In genomic region chr10:79400567-79401004, GRCh38 we compare ENCODE assay signal across 8 cellular contexts. TPM values are rescaled to one million over a fixed set of nuclear protein-coding genes. Genes with fewer than 3 reads are reported as not detected.
DNase-seq lines count a peak whose midpoint lies in the region; ATAC-seq and TF ChIP-seq lines count a peak whose summit lies in the region.

No MANE protein-coding gene starts in this region.

- H3K36me3 Mint-ChIP-seq in activated CD8-positive, alpha-beta memory T cell treated with anti-CD3 and anti-CD28 coated beads, Interleukin-2, amount 10 ng/mL, durations not matched to agents 7 days and 5 days: no peaks in the 10 kb centered on the region

- H3K4me3 ChIP-seq in esophagus squamous epithelium (no peak overlapping the region), prostate gland (no peak overlapping the region), MG63 (no peak overlapping the region)

- intact Hi-C loops in esophagus squamous epithelium (cut with DNase I) (no loop called here), prostate gland (cut with DNase I) (no loop called here)

- peak; percentile 39 to 60 for DNase-seq in AML-193 (lab: John Stamatoyannopoulos, UW)
- peak; percentile 57 for DNase-seq in M059J (ENCODE audit: low read depth)
- peak; percentile 71 for DNase-seq in activated CD8-positive, alpha-beta memory T cell treated with anti-CD3 and anti-CD28 coated beads, Interleukin-2, amount 10 ng/mL, durations not matched to agents 7 days and 5 days
- no peak for DNase-seq in esophagus squamous epithelium (lab: John Stamatoyannopoulos, UW)
- no peak for DNase-seq in prostate gland (ENCODE audit: low spot score)
- DNase-seq in MG63: no peak

- CTCF ChIA-PET in activated CD8-positive, alpha-beta memory T cell treated with anti-CD3 and anti-CD28 coated beads, Interleukin-2, amount 10 ng/mL, durations not matched to agents 7 days and 5 days (lab: Charles Lee): interaction anchor here (0.7 to 1.4 kb wide), 9 partner anchors 9 to 663 kb away, joined by 3 to 5 read pairs (median 3); no protein-coding TSS in a partner anchor

- H3K4me1 ChIP-seq in esophagus squamous epithelium: peaks cover 5 to 89% (median 49%) of the 10 kb centered on the region in 3 donors
- H3K4me1 ChIP-seq in prostate gland (replicated peaks): peaks cover 43% of the 10 kb centered on the region

- H3K27ac Mint-ChIP-seq in activated CD8-positive, alpha-beta memory T cell treated with anti-CD3 and anti-CD28 coated beads, Interleukin-2, amount 10 ng/mL, durations not matched to agents 7 days and 5 days: no peak overlapping the region

- H3K4me1 Mint-ChIP-seq in activated CD8-positive, alpha-beta memory T cell treated with anti-CD3 and anti-CD28 coated beads, Interleukin-2, amount 10 ng/mL, durations not matched to agents 7 days and 5 days: no peaks in the 10 kb centered on the region

- TF ChIP-seq CTCF in esophagus squamous epithelium (IDR thresholded peaks at IDR 0.05) (peak; percentile 15 to 63 (median 46)), prostate gland (IDR thresholded peaks at IDR 0.05) (peak in 3 of 4 experiments; percentile 29 to 48 (median 46))

- H3K27ac ChIP-seq in esophagus squamous epithelium (peak overlapping the region in 2 of 4 donors; percentile 87 to 92), prostate gland (peak overlapping the region; percentile 62 to 88)

- H3K9me3 ChIP-seq in esophagus squamous epithelium: no peaks in the 10 kb centered on the region
- no peaks in the 10 kb centered on the region for H3K9me3 ChIP-seq in prostate gland
- no peaks in the 10 kb centered on the region for H3K9me3 ChIP-seq in MG63

- H3K4me3 Mint-ChIP-seq in activated CD8-positive, alpha-beta memory T cell treated with anti-CD3 and anti-CD28 coated beads, Interleukin-2, amount 10 ng/mL, durations not matched to agents 7 days and 5 days: no peak overlapping the region

- 40 to 51% methylated on average over 1 to 3 of the region's 3 CpGs for WGBS in esophagus squamous epithelium, 2 donors
- WGBS in prostate gland: 51% methylated on average over 3 of the region's 3 CpGs

- H3K27me3 Mint-ChIP-seq in activated CD8-positive, alpha-beta memory T cell treated with anti-CD3 and anti-CD28 coated beads, Interleukin-2, amount 10 ng/mL, durations not matched to agents 7 days and 5 days: no peaks in the 10 kb centered on the region

- ATAC-seq in GM18909 (IDR thresholded peaks at IDR 0.05; ENCODE audit: poor library complexity, unreplicated experiment) (peak; percentile 56), GM21447 (IDR thresholded peaks at IDR 0.05; ENCODE audit: unreplicated experiment) (no peak)
- ATAC-seq in activated CD8-positive, alpha-beta memory T cell treated with anti-CD3 and anti-CD28 coated beads, Interleukin-2, amount 10 ng/mL, durations not matched to agents 7 days and 5 days: peak; percentile 64

- TF ChIP-seq POLR2A in esophagus squamous epithelium (IDR thresholded peaks at IDR 0.05): no peak
- no peak for TF ChIP-seq POLR2A in prostate gland (IDR thresholded peaks at IDR 0.05)

- H3K36me3 ChIP-seq in esophagus squamous epithelium (no peaks in the 10 kb centered on the region), prostate gland (no peaks in the 10 kb centered on the region), MG63 (peaks cover 17% of the 10 kb centered on the region)

- H3K9me3 Mint-ChIP-seq in activated CD8-positive, alpha-beta memory T cell treated with anti-CD3 and anti-CD28 coated beads, Interleukin-2, amount 10 ng/mL, durations not matched to agents 7 days and 5 days (ENCODE audit: low read depth): no peaks in the 10 kb centered on the region

- H3K27me3 ChIP-seq in esophagus squamous epithelium (no peaks in the 10 kb centered on the region), prostate gland (replicated peaks; ENCODE audit: insufficient read depth) (no peaks in the 10 kb centered on the region), MG63 (no peaks in the 10 kb centered on the region)

RNA-seq across cellular contexts. Expression of gene ZCCHC24, which starts 44.8 kb away (rescaled TPM):
- 9.8 and 18.2 TPM in 2 replicates for total RNA-seq in M059J (2014; rRNA removed; shearing (Covaris generic))
- 1 to 10 TPM; 2.4 to 3.1 TPM for total RNA-seq in activated CD8-positive, alpha-beta memory T cell treated with anti-CD3 and anti-CD28 coated beads, Interleukin-2, amount 10 ng/mL, durations not matched to agents 7 days and 5 days
- total RNA-seq in esophagus squamous epithelium: 10 to 100 TPM in 1 of 4 donors, 1 to 10 TPM in 3; 2.2 to 26.1 (median 6.4) TPM
- 10 to 100 TPM; 20.8 to 51.2 TPM for total RNA-seq in prostate gland
- total RNA-seq in MG63 (2014; rRNA removed; shearing (Covaris generic); ENCODE audit: low replicate concordance): 17.8 and 20.5 TPM in 2 replicates

RNA-seq across cellular contexts. Expression of gene PPIF, which starts 53.3 kb away (rescaled TPM):
- 36.5 and 50.7 TPM in 2 replicates for total RNA-seq in M059J (2014; rRNA removed; shearing (Covaris generic))
- total RNA-seq in activated CD8-positive, alpha-beta memory T cell treated with anti-CD3 and anti-CD28 coated beads, Interleukin-2, amount 10 ng/mL, durations not matched to agents 7 days and 5 days: 100 to 1,000 TPM; 119 to 144 TPM
- 100 to 1,000 TPM in 1 of 4 donors, 10 to 100 TPM in 3; 40.2 to 141 (median 56.6) TPM for total RNA-seq in esophagus squamous epithelium
- total RNA-seq in prostate gland: 10 to 100 TPM; 30.6 to 69.1 TPM
- total RNA-seq in MG63 (2014; rRNA removed; shearing (Covaris generic); ENCODE audit: low replicate concordance): 42.3 and 53.5 TPM in 2 replicates

Comparison
In these comparisons a context has a peak if more than half of its experiments do, and no peak if none do; other contexts are left out.
1. DNase-seq: peak in AML-193 (2 of 2), M059J (single experiment) and activated CD8-positive, alpha-beta memory T cell treated with anti-CD3 and anti-CD28 coated beads, Interleukin-2, amount 10 ng/mL, durations not matched to agents 7 days and 5 days (single experiment); none in esophagus squamous epithelium (single experiment), prostate gland (single experiment) and MG63 (single experiment).